9 cellular contexts compared by ENCODE assay signal in genomic region chr1:155966750-155967149, GRCh38. TPM values are rescaled to one million over a fixed set of nuclear protein-coding genes. Genes with fewer than 3 reads are reported as not detected.
DNase-seq lines count a peak whose midpoint lies in the region; ATAC-seq and TF ChIP-seq lines count a peak whose summit lies in the region.
"Had no signal": no experiment of that assay in that cellular context is flagged by ENCODE, and none has a peak within 500 bp of the region (broad histone marks: within the 10 kb centered on the region; RNA-seq: fewer than 3 reads in every experiment).

No MANE protein-coding gene starts in this region.

- no peak for ATAC-seq in activated T-cell treated with anti-CD3 and anti-CD28 coated beads, Interleukin-2, amount 50 U/mL, for 4 hours
- ATAC-seq in HG03039 (IDR thresholded peaks at IDR 0.05; ENCODE audit: unreplicated experiment): no peak

- H3K27me3 ChIP-seq in breast epithelium (no peaks in the 10 kb centered on the region), mucosa of rectum (ENCODE audit: control insufficient read depth in 2 of 2, insufficient read depth in 2 of 2, low read length in 2 of 2) (no peaks in the 10 kb centered on the region), tibial nerve (no peaks in the 10 kb centered on the region)

- WGBS in tibial nerve, 2 donors: 63 to 66% methylated on average over 7 of the region's 7 CpGs

- H3K36me3 Mint-ChIP-seq in activated T-cell treated with anti-CD3 and anti-CD28 coated beads, Interleukin-2, amount 50 U/mL, for 4 hours (ENCODE audit: insufficient read depth): peaks cover 41% of the 10 kb centered on the region

- H3K9me3 ChIP-seq in breast epithelium: no peaks in the 10 kb centered on the region
- no peaks in the 10 kb centered on the region for H3K9me3 ChIP-seq in mucosa of rectum (ENCODE audit: control insufficient read depth in 2 of 2, low read length in 2 of 2)
- H3K9me3 ChIP-seq in tibial nerve: no peaks in the 10 kb centered on the region

- H3K4me1 ChIP-seq in breast epithelium: peaks cover 0 to 22% of the 10 kb centered on the region in 2 donors
- H3K4me1 ChIP-seq in mucosa of rectum (ENCODE audit: control insufficient read depth in 2 of 2, insufficient read depth in 2 of 2, low read length in 2 of 2): peaks cover 42 to 46% of the 10 kb centered on the region in 2 donors
- H3K4me1 ChIP-seq in tibial nerve: peaks cover 0 to 72% (median 57%) of the 10 kb centered on the region in 4 donors

- no peak for TF ChIP-seq POLR2A in breast epithelium (IDR thresholded peaks at IDR 0.05)
- no peak for TF ChIP-seq POLR2A in tibial nerve (IDR thresholded peaks at IDR 0.05)

- H3K9me3 Mint-ChIP-seq in activated T-cell treated with anti-CD3 and anti-CD28 coated beads, Interleukin-2, amount 50 U/mL, for 4 hours: no peaks in the 10 kb centered on the region

- no peak overlapping the region for H3K9ac ChIP-seq in mucosa of rectum (ENCODE audit: low read depth in 1 of 2, low read length in 2 of 2)

- H3K4me1 Mint-ChIP-seq in activated T-cell treated with anti-CD3 and anti-CD28 coated beads, Interleukin-2, amount 50 U/mL, for 4 hours (ENCODE audit: low read depth): peaks cover 60% of the 10 kb centered on the region

- H3K27ac ChIP-seq in breast epithelium (peak overlapping the region; percentile 68 to 86), mucosa of rectum (ENCODE audit: low read depth in 2 of 2, low read length in 2 of 2) (peak overlapping the region; percentile 18 to 58), tibial nerve (peak overlapping the region in 3 of 4 donors; percentile 65 to 87 (median 86))

- H3K27me3 Mint-ChIP-seq in activated T-cell treated with anti-CD3 and anti-CD28 coated beads, Interleukin-2, amount 50 U/mL, for 4 hours (ENCODE audit: low read depth): no peaks in the 10 kb centered on the region

- TF ChIP-seq CTCF in breast epithelium (IDR thresholded peaks at IDR 0.05) (no peak), tibial nerve (IDR thresholded peaks at IDR 0.05) (no peak)

- DNase-seq in activated T-cell treated with anti-CD3 and anti-CD28 coated beads, Interleukin-2, amount 50 U/mL, for 4 hours: no peak
- no peak for DNase-seq in activated T-cell treated with anti-CD3 and anti-CD28 coated beads, Interleukin-2, amount 50 U/mL, for 1 hour
- DNase-seq in breast epithelium (ENCODE audit: low spot score in 2 of 2): no peak
- DNase-seq in tibial nerve (ENCODE audit: low spot score in 2 of 2): no peak
- no peak for DNase-seq in NCI-H2029 (lab: John Stamatoyannopoulos, UW)
- DNase-seq in NCI-H2196 (lab: John Stamatoyannopoulos, UW; ENCODE audit: unreplicated experiment): no peak
- DNase-seq: central memory CD4-positive, alpha-beta T cell had no signal

- intact Hi-C loops in breast epithelium (cut with DNase I; ENCODE audit: low total_unique reads): loop anchor here (5.0 kb wide), 1 partner anchor 251 kb away; no protein-coding TSS in a partner anchor

- peak overlapping the region; percentile 46 for H3K4me3 Mint-ChIP-seq in activated T-cell treated with anti-CD3 and anti-CD28 coated beads, Interleukin-2, amount 50 U/mL, for 4 hours

- H3K4me3 ChIP-seq in breast epithelium: no peak overlapping the region
- no peak overlapping the region for H3K4me3 ChIP-seq in mucosa of rectum (ENCODE audit: low read length in 2 of 2)
- no peak overlapping the region for H3K4me3 ChIP-seq in tibial nerve

- no peak for TF ChIP-seq EP300 in tibial nerve (IDR thresholded peaks at IDR 0.05)

- H3K36me3 ChIP-seq in breast epithelium (peaks cover 18% of the 10 kb centered on the region), mucosa of rectum (ENCODE audit: control insufficient read depth in 2 of 2, insufficient read depth in 2 of 2, low read length in 2 of 2) (peaks cover 62 to 64% of the 10 kb centered on the region in 2 donors), tibial nerve (peaks cover 5 to 69% (median 44%) of the 10 kb centered on the region in 3 donors)

RNA-seq across cellular contexts. Expression of gene ARHGEF2, which starts 11.6 kb away (rescaled TPM):
- total RNA-seq in activated T-cell treated with anti-CD3 and anti-CD28 coated beads, Interleukin-2, amount 50 U/mL, for 4 hours: 100 to 1,000 TPM; 144 to 174 (median 149) TPM
- 10 to 100 TPM; 81.8 to 93.7 (median 90.4) TPM for total RNA-seq in breast epithelium
- total RNA-seq in tibial nerve: 100 to 1,000 TPM; 105 to 195 (median 153) TPM

RNA-seq across cellular contexts. Expression of gene RXFP4, which starts 25.3 kb away (rescaled TPM):
- total RNA-seq in activated T-cell treated with anti-CD3 and anti-CD28 coated beads, Interleukin-2, amount 50 U/mL, for 4 hours: not detected
- total RNA-seq in breast epithelium (not detected), tibial nerve (not detected)

RNA-seq across cellular contexts. Expression of gene KHDC4, which starts 32.5 kb away (rescaled TPM):
- total RNA-seq in activated T-cell treated with anti-CD3 and anti-CD28 coated beads, Interleukin-2, amount 50 U/mL, for 4 hours: 10 to 100 TPM; 32.2 to 38.3 (median 37.9) TPM
- total RNA-seq in breast epithelium (10 to 100 TPM; 52.0 to 81.5 (median 64.2) TPM), tibial nerve (10 to 100 TPM; 46.8 to 82.8 (median 67.7) TPM)

RNA-seq across cellular contexts. Expression of gene SSR2, which starts 54.0 kb away (rescaled TPM):
- total RNA-seq in activated T-cell treated with anti-CD3 and anti-CD28 coated beads, Interleukin-2, amount 50 U/mL, for 4 hours: 100 to 1,000 TPM; 167 to 183 (median 173) TPM
- total RNA-seq in breast epithelium (100 to 1,000 TPM; 305 to 407 (median 370) TPM), tibial nerve (100 to 1,000 TPM; 172 to 236 (median 212) TPM)

RNA-seq across cellular contexts. Expression of gene RIT1, which starts 55.6 kb away (rescaled TPM):
- 10 to 100 TPM; 15.6 to 25.0 (median 17.9) TPM for total RNA-seq in activated T-cell treated with anti-CD3 and anti-CD28 coated beads, Interleukin-2, amount 50 U/mL, for 4 hours
- total RNA-seq in breast epithelium: 10 to 100 TPM; 29.2 to 32.6 (median 29.4) TPM
- total RNA-seq in tibial nerve: 10 to 100 TPM; 18.8 to 23.3 (median 20.7) TPM
